ENCODE assay signal across 1 cellular context in the genomic region with DNA sequence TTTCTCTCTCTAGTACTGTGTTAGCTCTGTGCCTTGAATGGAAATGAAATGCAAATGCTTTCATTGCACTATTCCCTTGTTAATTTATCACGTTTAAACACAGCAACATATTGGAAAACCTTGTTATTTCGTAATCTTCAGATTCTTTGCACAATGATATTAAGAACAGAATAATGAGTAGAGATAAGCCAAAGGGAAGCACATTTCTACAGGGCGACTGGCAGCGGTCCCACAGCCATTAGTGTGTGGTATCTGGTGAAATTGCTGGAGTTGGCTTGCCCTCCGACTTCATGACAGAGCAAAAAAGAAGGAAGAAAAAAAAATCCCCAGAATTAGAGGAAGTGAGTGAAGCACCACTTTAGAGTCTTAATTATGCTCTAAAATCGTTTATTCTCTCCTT.
TF ChIP-seq lines count a peak whose summit lies in the region.

No MANE protein-coding gene starts in this region.

TF ChIP-seq in H1, 55 proteins besides CTCF, POLR2A, EP300 and RAD21 (continued from another document):
- TF ChIP-seq POU5F1 (IDR thresholded peaks at IDR 0.05; ENCODE audit: low read depth, low read length) (no peak), CBX5 (IDR thresholded peaks at IDR 0.05; ENCODE audit: low read depth, low read length) (no peak), CBX8 (IDR thresholded peaks at IDR 0.05; ENCODE audit: borderline replicate concordance, low read depth, low read length) (no peak), RFX5 (IDR thresholded peaks at IDR 0.05; ENCODE audit: borderline replicate concordance, low read depth, low read length) (no peak), FOSL1 (IDR thresholded peaks at IDR 0.05; ENCODE audit: insufficient read depth, low read depth, low read length) (no peak), CHD1 (IDR thresholded peaks at IDR 0.05; ENCODE audit: low read depth, low read length) (no peak), SP1 (IDR thresholded peaks at IDR 0.05; ENCODE audit: low read depth, low read length) (no peak), EZH2 (IDR thresholded peaks at IDR 0.05; ENCODE audit: low read depth, low read length, severe bottlenecking) (no peak), CREB1 (IDR thresholded peaks at IDR 0.05) (no peak)
- TF ChIP-seq, protein P1, sequence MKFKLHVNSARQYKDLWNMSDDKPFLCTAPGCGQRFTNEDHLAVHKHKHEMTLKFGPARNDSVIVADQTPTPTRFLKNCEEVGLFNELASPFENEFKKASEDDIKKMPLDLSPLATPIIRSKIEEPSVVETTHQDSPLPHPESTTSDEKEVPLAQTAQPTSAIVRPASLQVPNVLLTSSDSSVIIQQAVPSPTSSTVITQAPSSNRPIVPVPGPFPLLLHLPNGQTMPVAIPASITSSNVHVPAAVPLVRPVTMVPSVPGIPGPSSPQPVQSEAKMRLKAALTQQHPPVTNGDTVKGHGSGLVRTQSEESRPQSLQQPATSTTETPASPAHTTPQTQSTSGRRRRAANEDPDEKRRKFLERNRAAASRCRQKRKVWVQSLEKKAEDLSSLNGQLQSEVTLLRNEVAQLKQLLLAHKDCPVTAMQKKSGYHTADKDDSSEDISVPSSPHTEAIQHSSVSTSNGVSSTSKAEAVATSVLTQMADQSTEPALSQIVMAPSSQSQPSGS (IDR thresholded peaks at IDR 0.05; ENCODE audit: low read length), result no peak
